In genomic region chr17:7237761-7238417, GRCh38 we compare ENCODE assay signal across 2 cellular contexts.
TF ChIP-seq lines count a peak whose summit lies in the region.

No MANE protein-coding gene starts in this region.

TF ChIP-seq in GM12891, 5 proteins besides CTCF, POLR2A, EP300 and RAD21:
- no peak for TF ChIP-seq PAX5 (IDR thresholded peaks at IDR 0.05; ENCODE audit: insufficient read depth, low read length, severe bottlenecking)
- no peak for TF ChIP-seq SPI1 (IDR thresholded peaks at IDR 0.05; ENCODE audit: low read depth, low read length)
- TF ChIP-seq TAF1 (IDR thresholded peaks at IDR 0.05; ENCODE audit: low read depth, low read length): no peak
- no peak for TF ChIP-seq POLR2AphosphoS5 (IDR thresholded peaks at IDR 0.05; ENCODE audit: low read depth, low read length)
- no peak for TF ChIP-seq POU2F2 (IDR thresholded peaks at IDR 0.05; ENCODE audit: low read depth, low read length)

TF ChIP-seq in HepG2, 621 proteins besides CTCF, POLR2A, EP300 and RAD21 (continues in another document):
- TF ChIP-seq ZMAT3 (CRISPR knock-in tag; conservative IDR thresholded peaks at IDR 0.05) (no peak), MXI1 (IDR thresholded peaks at IDR 0.05; ENCODE audit: borderline replicate concordance, low read depth, low read length) (0 out of 3 replicates have a peak, but pooled peaks have one; percentile 14), GTF3A (CRISPR knock-in tag; conservative IDR thresholded peaks at IDR 0.05) (no peak), ZNF776 (CRISPR knock-in tag; IDR thresholded peaks at IDR 0.05) (0 out of 2 replicates have a peak, but pooled peaks have one; percentile 40), DPF2 (CRISPR knock-in tag; IDR thresholded peaks at IDR 0.05; ENCODE audit: borderline replicate concordance, low read depth) (no peak), HOXA7 (CRISPR knock-in tag; IDR thresholded peaks at IDR 0.05) (no peak), MBNL3 (CRISPR knock-in tag; conservative IDR thresholded peaks at IDR 0.05) (no peak), NFE2 (CRISPR knock-in tag; IDR thresholded peaks at IDR 0.05) (no peak), ZNF253 (CRISPR knock-in tag; IDR thresholded peaks at IDR 0.05; ENCODE audit: borderline replicate concordance) (0 out of 2 replicates have a peak, but pooled peaks have one; percentile 45), TFDP1 (CRISPR knock-in tag; IDR thresholded peaks at IDR 0.05; ENCODE audit: borderline replicate concordance) (no peak), ZNF12 (CRISPR knock-in tag; IDR thresholded peaks at IDR 0.05) (no peak), ZNF335 (CRISPR knock-in tag; IDR thresholded peaks at IDR 0.05) (no peak), ATF6 (CRISPR knock-in tag; conservative IDR thresholded peaks at IDR 0.05) (no peak), ZNF749 (CRISPR knock-in tag; IDR thresholded peaks at IDR 0.05; ENCODE audit: borderline replicate concordance) (no peak; the same call in 1 of the 2 replicates), ZNF563 (CRISPR knock-in tag; IDR thresholded peaks at IDR 0.05) (0 out of 2 replicates have a peak, but pooled peaks have one; percentile 47), EEA1 (CRISPR knock-in tag; IDR thresholded peaks at IDR 0.05; ENCODE audit: borderline replicate concordance) (no peak), CREB1 (IDR thresholded peaks at IDR 0.05) (no peak), CREB1 (CRISPR knock-in tag; IDR thresholded peaks at IDR 0.05) (no peak), ZNF17 (CRISPR knock-in tag; IDR thresholded peaks at IDR 0.05) (no peak), ZNF496 (CRISPR knock-in tag; IDR thresholded peaks at IDR 0.05; ENCODE audit: insufficient replicate concordance) (no peak), ZSCAN20 (CRISPR knock-in tag; IDR thresholded peaks at IDR 0.05; ENCODE audit: borderline replicate concordance) (no peak), AKNA (CRISPR knock-in tag; IDR thresholded peaks at IDR 0.05; ENCODE audit: borderline replicate concordance) (no peak), ZNF552 (CRISPR knock-in tag; IDR thresholded peaks at IDR 0.05; ENCODE audit: borderline replicate concordance) (no peak), KLF12 (CRISPR knock-in tag; IDR thresholded peaks at IDR 0.05; ENCODE audit: borderline replicate concordance) (0 out of 2 replicates have a peak, but pooled peaks have one; percentile 36), PRPF4 (IDR thresholded peaks at IDR 0.05; ENCODE audit: low read depth, low read length, poor library complexity, severe bottlenecking) (peak; percentile 87), RELA (CRISPR knock-in tag; IDR thresholded peaks at IDR 0.05) (no peak), ETV5 (CRISPR knock-in tag; IDR thresholded peaks at IDR 0.05; ENCODE audit: borderline replicate concordance) (peak; percentile 38; the same call in 1 of the 2 replicates), HIC2 (CRISPR knock-in tag; IDR thresholded peaks at IDR 0.05; ENCODE audit: low read depth) (no peak), NONO (IDR thresholded peaks at IDR 0.05) (no peak), NONO (CRISPR knock-in tag; conservative IDR thresholded peaks at IDR 0.05) (0 out of 2 replicates have a peak, but pooled peaks have one; percentile 25), ZNF746 (CRISPR knock-in tag; IDR thresholded peaks at IDR 0.05) (no peak), ZNF761 (CRISPR knock-in tag; conservative IDR thresholded peaks at IDR 0.05) (0 out of 2 replicates have a peak, but pooled peaks have one; percentile 32), ZSCAN21 (CRISPR knock-in tag; IDR thresholded peaks at IDR 0.05; ENCODE audit: borderline replicate concordance) (0 out of 2 replicates have a peak, but pooled peaks have one; percentile 43), ZNF326 (CRISPR knock-in tag; IDR thresholded peaks at IDR 0.05; ENCODE audit: borderline replicate concordance) (no peak), ZNF512 (CRISPR knock-in tag; IDR thresholded peaks at IDR 0.05) (no peak), ZNF263 (CRISPR knock-in tag; IDR thresholded peaks at IDR 0.05) (peak; percentile 59), SP5 (CRISPR knock-in tag; IDR thresholded peaks at IDR 0.05; ENCODE audit: borderline replicate concordance, low read depth) (peak; percentile 64; the same call in 1 of the 2 replicates), HNRNPK (IDR thresholded peaks at IDR 0.05; ENCODE audit: low read depth, low read length, poor library complexity, severe bottlenecking) (peak; percentile 75), TEAD2 (CRISPR knock-in tag; IDR thresholded peaks at IDR 0.05) (no peak)
- TF ChIP-seq, protein P1, sequence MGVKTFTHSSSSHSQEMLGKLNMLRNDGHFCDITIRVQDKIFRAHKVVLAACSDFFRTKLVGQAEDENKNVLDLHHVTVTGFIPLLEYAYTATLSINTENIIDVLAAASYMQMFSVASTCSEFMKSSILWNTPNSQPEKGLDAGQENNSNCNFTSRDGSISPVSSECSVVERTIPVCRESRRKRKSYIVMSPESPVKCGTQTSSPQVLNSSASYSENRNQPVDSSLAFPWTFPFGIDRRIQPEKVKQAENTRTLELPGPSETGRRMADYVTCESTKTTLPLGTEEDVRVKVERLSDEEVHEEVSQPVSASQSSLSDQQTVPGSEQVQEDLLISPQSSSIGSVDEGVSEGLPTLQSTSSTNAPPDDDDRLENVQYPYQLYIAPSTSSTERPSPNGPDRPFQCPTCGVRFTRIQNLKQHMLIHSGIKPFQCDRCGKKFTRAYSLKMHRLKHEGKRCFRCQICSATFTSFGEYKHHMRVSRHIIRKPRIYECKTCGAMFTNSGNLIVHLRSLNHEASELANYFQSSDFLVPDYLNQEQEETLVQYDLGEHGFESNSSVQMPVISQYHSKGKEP (CRISPR knock-in tag; IDR thresholded peaks at IDR 0.05): no peak
- TF ChIP-seq, protein P2, sequence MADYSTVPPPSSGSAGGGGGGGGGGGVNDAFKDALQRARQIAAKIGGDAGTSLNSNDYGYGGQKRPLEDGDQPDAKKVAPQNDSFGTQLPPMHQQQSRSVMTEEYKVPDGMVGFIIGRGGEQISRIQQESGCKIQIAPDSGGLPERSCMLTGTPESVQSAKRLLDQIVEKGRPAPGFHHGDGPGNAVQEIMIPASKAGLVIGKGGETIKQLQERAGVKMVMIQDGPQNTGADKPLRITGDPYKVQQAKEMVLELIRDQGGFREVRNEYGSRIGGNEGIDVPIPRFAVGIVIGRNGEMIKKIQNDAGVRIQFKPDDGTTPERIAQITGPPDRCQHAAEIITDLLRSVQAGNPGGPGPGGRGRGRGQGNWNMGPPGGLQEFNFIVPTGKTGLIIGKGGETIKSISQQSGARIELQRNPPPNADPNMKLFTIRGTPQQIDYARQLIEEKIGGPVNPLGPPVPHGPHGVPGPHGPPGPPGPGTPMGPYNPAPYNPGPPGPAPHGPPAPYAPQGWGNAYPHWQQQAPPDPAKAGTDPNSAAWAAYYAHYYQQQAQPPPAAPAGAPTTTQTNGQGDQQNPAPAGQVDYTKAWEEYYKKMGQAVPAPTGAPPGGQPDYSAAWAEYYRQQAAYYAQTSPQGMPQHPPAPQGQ (CRISPR knock-in tag; IDR thresholded peaks at IDR 0.05; ENCODE audit: borderline replicate concordance): no peak
- TF ChIP-seq, protein P3, sequence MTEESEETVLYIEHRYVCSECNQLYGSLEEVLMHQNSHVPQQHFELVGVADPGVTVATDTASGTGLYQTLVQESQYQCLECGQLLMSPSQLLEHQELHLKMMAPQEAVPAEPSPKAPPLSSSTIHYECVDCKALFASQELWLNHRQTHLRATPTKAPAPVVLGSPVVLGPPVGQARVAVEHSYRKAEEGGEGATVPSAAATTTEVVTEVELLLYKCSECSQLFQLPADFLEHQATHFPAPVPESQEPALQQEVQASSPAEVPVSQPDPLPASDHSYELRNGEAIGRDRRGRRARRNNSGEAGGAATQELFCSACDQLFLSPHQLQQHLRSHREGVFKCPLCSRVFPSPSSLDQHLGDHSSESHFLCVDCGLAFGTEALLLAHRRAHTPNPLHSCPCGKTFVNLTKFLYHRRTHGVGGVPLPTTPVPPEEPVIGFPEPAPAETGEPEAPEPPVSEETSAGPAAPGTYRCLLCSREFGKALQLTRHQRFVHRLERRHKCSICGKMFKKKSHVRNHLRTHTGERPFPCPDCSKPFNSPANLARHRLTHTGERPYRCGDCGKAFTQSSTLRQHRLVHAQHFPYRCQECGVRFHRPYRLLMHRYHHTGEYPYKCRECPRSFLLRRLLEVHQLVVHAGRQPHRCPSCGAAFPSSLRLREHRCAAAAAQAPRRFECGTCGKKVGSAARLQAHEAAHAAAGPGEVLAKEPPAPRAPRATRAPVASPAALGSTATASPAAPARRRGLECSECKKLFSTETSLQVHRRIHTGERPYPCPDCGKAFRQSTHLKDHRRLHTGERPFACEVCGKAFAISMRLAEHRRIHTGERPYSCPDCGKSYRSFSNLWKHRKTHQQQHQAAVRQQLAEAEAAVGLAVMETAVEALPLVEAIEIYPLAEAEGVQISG (CRISPR knock-in tag; IDR thresholded peaks at IDR 0.05): peak; percentile 46; the same call in 1 of the 2 replicates
